ENCODE assay signal across 12 cellular contexts in genomic region chr14:68968721-68969120, GRCh38. TPM values are rescaled to one million over a fixed set of nuclear protein-coding genes. Genes with fewer than 3 reads are reported as not detected.
DNase-seq lines count a peak whose midpoint lies in the region; ATAC-seq, FAIRE-seq and TF ChIP-seq lines count a peak whose summit lies in the region.
"Had no signal": no experiment of that assay in that cellular context is flagged by ENCODE, and none has a peak within 500 bp of the region (broad histone marks: within the 10 kb centered on the region; RNA-seq: fewer than 3 reads in every experiment).

No MANE protein-coding gene starts in this region.

- H3K27ac ChIP-seq in A549 (0 out of 6 replicates have a peak overlapping the region, but pooled peaks of 1 of the 2 experiments have one; percentile 15), caudate nucleus (ENCODE audit: low read depth, low read length) (peak overlapping the region; percentile 44)
- H3K27ac ChIP-seq: BLaER1 had no signal

- H3K4me2 ChIP-seq in A549: 0 out of 3 replicates have a peak overlapping the region, but pooled peaks have one; percentile 13

- WGBS in A549 (ENCODE audit: missing lambda C conversion rate): 84% methylated on average over 3 of the region's 4 CpGs

- TF ChIP-seq CTCF in A549 (IDR thresholded peaks at IDR 0.05): no peak
- TF ChIP-seq CTCF in HFFc6 (IDR thresholded peaks at IDR 0.05): no peak
- TF ChIP-seq CTCF in nephron progenitor cell (IDR thresholded peaks at IDR 0.05): no peak
- TF ChIP-seq CTCF in omental fat pad (IDR thresholded peaks at IDR 0.05): no peak
- TF ChIP-seq CTCF in progenitor cell of endocrine pancreas (IDR thresholded peaks at IDR 0.05; ENCODE audit: unreplicated experiment): no peak

- H3K9me3 ChIP-seq in A549: no peaks in the 10 kb centered on the region

- no peak for TF ChIP-seq POLR2A in A549 (IDR thresholded peaks at IDR 0.05; ENCODE audit: low read length)

- H3K4me1 ChIP-seq in A549: peaks cover 99% of the 10 kb centered on the region

- no peak overlapping the region for H3K4me3 ChIP-seq in A549
- H3K4me3 ChIP-seq: BLaER1 had no signal

- H3K4me1 Mint-ChIP-seq in HFFc6 (ENCODE audit: low read depth) (peaks cover 100% of the 10 kb centered on the region), nephron progenitor cell (peaks cover 80% of the 10 kb centered on the region), progenitor cell of endocrine pancreas (ENCODE audit: low read depth) (peaks cover 39% of the 10 kb centered on the region)

- DNase-seq in A549 (ENCODE audit: low read depth in 1 of 2, low spot score in 1 of 2) (no peak), HFFc6 (no peak), caudate nucleus (lab: John Stamatoyannopoulos, UW) (no peak), nephron progenitor cell (no peak), NK-92 (lab: John Stamatoyannopoulos, UW; ENCODE audit: unreplicated experiment) (no peak), omental fat pad (ENCODE audit: low spot score) (no peak), AML-193 (lab: John Stamatoyannopoulos, UW) (no peak), progenitor cell of endocrine pancreas (ENCODE audit: low spot score, unreplicated experiment) (no peak)
- DNase-seq: activated CD8-positive, alpha-beta memory T cell treated with anti-CD3 and anti-CD28 coated beads for 24 hours; NCI-H2081 had no signal

- no peak overlapping the region; the same call in 1 of the 2 replicates for H3K4me3 Mint-ChIP-seq in HFFc6
- H3K4me3 Mint-ChIP-seq in nephron progenitor cell: peak overlapping the region; percentile 4
- H3K4me3 Mint-ChIP-seq in progenitor cell of endocrine pancreas (ENCODE audit: low read depth): no peak overlapping the region
- H3K4me3 Mint-ChIP-seq: T-helper 1 cell treated with Interleukin-12 subunit alpha and Interleukin-12 subunit beta and Interleukin-4 antibody, amounts not matched to agents 30 μg/mL and 1 μg/mL, for 36 hours had no signal

- POLR2A ChIA-PET in A549 (lab: Yijun Ruan, JAX): no interaction called here

- H3K27ac Mint-ChIP-seq in HFFc6 (peak overlapping the region; percentile 82), nephron progenitor cell (no peak overlapping the region), progenitor cell of endocrine pancreas (no peak overlapping the region)
- H3K27ac Mint-ChIP-seq: T-helper 1 cell treated with Interleukin-12 subunit alpha and Interleukin-12 subunit beta and Interleukin-4 antibody, amounts not matched to agents 30 μg/mL and 1 μg/mL, for 36 hours had no signal

- no peak for TF ChIP-seq RAD21 in A549 (conservative IDR thresholded peaks at IDR 0.05 in 1 of 2, IDR thresholded peaks at IDR 0.05 in 1 of 2)

- no peak for FAIRE-seq in A549 (lab: Jason Lieb, UNC)

- H3K9me3 Mint-ChIP-seq in HFFc6: no peaks in the 10 kb centered on the region
- no peaks in the 10 kb centered on the region for H3K9me3 Mint-ChIP-seq in nephron progenitor cell
- no peaks in the 10 kb centered on the region for H3K9me3 Mint-ChIP-seq in progenitor cell of endocrine pancreas (ENCODE audit: low read depth)

- CTCF ChIA-PET in A549 (lab: Yijun Ruan, JAX): interaction anchor here (1.2 to 2.9 kb wide), 4 partner anchors 9 to 57 kb away, joined by 4 to 10 read pairs (median 8); no protein-coding TSS in a partner anchor

- peaks cover 55% of the 10 kb centered on the region for H3K36me3 Mint-ChIP-seq in HFFc6 (ENCODE audit: low read depth)
- peaks cover 18% of the 10 kb centered on the region for H3K36me3 Mint-ChIP-seq in nephron progenitor cell (ENCODE audit: low read depth)
- peaks cover 6% of the 10 kb centered on the region for H3K36me3 Mint-ChIP-seq in progenitor cell of endocrine pancreas (ENCODE audit: insufficient read depth)

- no peak for TF ChIP-seq EP300 in A549 (IDR thresholded peaks at IDR 0.05)

- H3K27me3 Mint-ChIP-seq in HFFc6 (ENCODE audit: insufficient read depth): peaks cover 25% of the 10 kb centered on the region
- H3K27me3 Mint-ChIP-seq in nephron progenitor cell (ENCODE audit: low read depth, poor library complexity): peaks cover 6% of the 10 kb centered on the region
- H3K27me3 Mint-ChIP-seq in progenitor cell of endocrine pancreas: no peaks in the 10 kb centered on the region

- ATAC-seq in A549: no peak
- no peak for ATAC-seq in omental fat pad (ENCODE audit: low FRiP score)

TF ChIP-seq in A549, 52 proteins besides CTCF, POLR2A, EP300 and RAD21:
- TF ChIP-seq JUNB (IDR thresholded peaks at IDR 0.05): no peak
- TF ChIP-seq MAFK (IDR thresholded peaks at IDR 0.05; ENCODE audit: partially characterized antibody): no peak
- TF ChIP-seq ESRRA (IDR thresholded peaks at IDR 0.05; ENCODE audit: borderline replicate concordance, low read length): no peak
- no peak for TF ChIP-seq FOSL2 (IDR thresholded peaks at IDR 0.05)
- no peak for TF ChIP-seq FOSL2 (CRISPR knock-in tag; IDR thresholded peaks at IDR 0.05)
- TF ChIP-seq RNF2 (IDR thresholded peaks at IDR 0.05; ENCODE audit: borderline replicate concordance, low read depth): no peak
- TF ChIP-seq HOXB13 (CRISPR knock-in tag; IDR thresholded peaks at IDR 0.05; ENCODE audit: low read depth): no peak
- TF ChIP-seq BHLHE40 (IDR thresholded peaks at IDR 0.05; ENCODE audit: low read depth, low read length): no peak
- no peak for TF ChIP-seq JUN (IDR thresholded peaks at IDR 0.05)
- no peak for TF ChIP-seq CEBPB (IDR thresholded peaks at IDR 0.05)
- TF ChIP-seq PBX3 (IDR thresholded peaks at IDR 0.05): no peak

RNA-seq across cellular contexts. Expression of gene ACTN1, which starts 10.4 kb away (rescaled TPM):
- 207 and 208 TPM in 2 replicates for polyA plus RNA-seq in A549 (2011; rRNA removed)
- 265 and 286 TPM in 2 replicates for polyA plus RNA-seq in A549 (2012; cell fraction: cytosol; rRNA removed)
- polyA plus RNA-seq in A549 (2012; cell fraction: nucleus; rRNA removed): 559 and 760 TPM in 2 replicates
- 245 to 269 TPM (median 252 TPM) in 3 replicates for polyA plus RNA-seq in A549 (2017; fragmentation: RNase III; extraction: RNeasy Plus Mini Kit Qiagen cat#74134 plus additional on column Dnase treatment)
- polyA minus RNA-seq in A549 (2011; rRNA and poly(A)+ RNA removed): 580 and 586 TPM in 2 replicates
- 100 to 1,000 TPM; 749 to 847 (median 825) TPM for total RNA-seq in HFFc6 (2021; fragmentation: NEBNext Ultra II Directional; extraction: Animal tissue kit (Norgen Biotek cat#: 25700))
- 100 to 1,000 TPM; 103 to 254 (median 136) TPM for total RNA-seq in omental fat pad
- 92.6 and 105 TPM in 2 replicates for total RNA-seq in progenitor cell of endocrine pancreas
